ENCODE assay signal across 13 cellular contexts in genomic region chr9:2193565-2193964, GRCh38.
"Had no signal": no experiment of that assay in that cellular context is flagged by ENCODE, and none has a peak within 500 bp of the region (broad histone marks: within the 10 kb centered on the region; RNA-seq: fewer than 3 reads in every experiment).

No MANE protein-coding gene starts in this region.

- ATAC-seq: activated T-helper 17 cell treated with anti-CD3 and anti-CD28 coated beads, Interleukin-2, amount 50 U/mL, for 72 hours; effector memory CD8-positive, alpha-beta T cell; left lobe of liver; pancreas had no signal

- H3K27ac ChIP-seq: pancreas had no signal

- H3K27ac Mint-ChIP-seq: activated naive CD4-positive, alpha-beta T cell treated with anti-CD3 and anti-CD28 coated beads for 36 hours; activated T-helper 17 cell treated with anti-CD3 and anti-CD28 coated beads, Interleukin-2, amount 50 U/mL, for 72 hours; effector memory CD8-positive, alpha-beta T cell had no signal

- H3K9me3 Mint-ChIP-seq: activated naive CD4-positive, alpha-beta T cell treated with anti-CD3 and anti-CD28 coated beads for 36 hours; activated T-helper 17 cell treated with anti-CD3 and anti-CD28 coated beads, Interleukin-2, amount 50 U/mL, for 72 hours; effector memory CD8-positive, alpha-beta T cell had no signal

- H3K27me3 Mint-ChIP-seq: activated T-helper 17 cell treated with anti-CD3 and anti-CD28 coated beads, Interleukin-2, amount 50 U/mL, for 72 hours; effector memory CD8-positive, alpha-beta T cell had no signal

- H3K4me1 ChIP-seq: pancreas had no signal

- H3K4me3 Mint-ChIP-seq: activated naive CD4-positive, alpha-beta T cell treated with anti-CD3 and anti-CD28 coated beads for 36 hours; activated T-helper 17 cell treated with anti-CD3 and anti-CD28 coated beads, Interleukin-2, amount 50 U/mL, for 72 hours; effector memory CD8-positive, alpha-beta T cell had no signal

- DNase-seq: activated CD4-positive, alpha-beta T cell treated with anti-CD3 and anti-CD28 coated beads, Interleukin-2, amount 50 U/mL, for 1 hour; activated CD4-positive, CD25-positive, alpha-beta regulatory T cell; activated CD8-positive, alpha-beta memory T cell treated with anti-CD3 and anti-CD28 coated beads for 24 hours; activated naive CD4-positive, alpha-beta T cell treated with anti-CD3 and anti-CD28 coated beads for 36 hours; amygdala; cerebellar nuclear complex; dermis blood vessel endothelial cell; effector memory CD8-positive, alpha-beta T cell; pancreas; stimulated activated CD4-positive, alpha-beta T cell treated with anti-CD3 and anti-CD28 coated beads, Interleukin-12 subunit alpha, Interleukin-12 subunit beta, amount 100 ng/mL, for 4 hours; stimulated activated CD4-positive, alpha-beta T cell treated with anti-CD3 and anti-CD28 coated beads, Interleukin-2, amount 100 ng/mL, for 24 hours had no signal

- H3K9me3 ChIP-seq: pancreas had no signal

- H3K27me3 ChIP-seq: pancreas had no signal

- H3K4me3 ChIP-seq: pancreas had no signal
